Comparison of ENCODE assay signal across 8 cellular contexts in the genomic region with DNA sequence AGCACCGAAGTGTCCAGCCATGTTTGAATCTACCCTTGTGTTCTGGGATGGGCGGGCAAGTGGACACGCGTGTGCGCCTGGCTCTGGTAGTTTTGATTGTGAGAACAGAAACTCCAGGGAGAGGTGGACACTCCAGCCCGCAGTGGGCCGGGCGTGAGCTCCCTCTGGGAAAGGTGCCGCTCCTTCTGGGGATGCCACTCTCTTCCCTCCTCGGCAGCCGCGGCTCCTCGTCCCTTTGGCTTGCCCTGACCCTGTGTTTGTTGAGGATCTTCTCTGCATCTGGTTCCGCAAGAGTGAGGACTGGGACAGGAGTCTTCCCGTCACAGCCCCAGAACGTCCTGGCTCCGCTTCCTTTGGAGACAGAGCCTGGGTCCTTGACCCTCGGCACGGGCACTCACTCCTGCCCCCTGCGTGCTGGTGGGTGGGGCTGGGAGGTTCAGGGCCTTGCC. TPM values are rescaled to one million over a fixed set of nuclear protein-coding genes. Genes with fewer than 3 reads are reported as not detected.
A peak's percentile ranks its signal among the peaks of the same experiment; 100 is the strongest.
DNase-seq lines count a peak whose midpoint lies in the region; ATAC-seq and TF ChIP-seq lines count a peak whose summit lies in the region.

No MANE protein-coding gene starts in this region.

- H3K27me3 Mint-ChIP-seq in T-helper 17 cell, result no peaks in the 10 kb centered on the region

- H3K27me3 ChIP-seq in GM23248 (replicated peaks; ENCODE audit: insufficient read depth), result no peaks in the 10 kb centered on the region
- no peaks in the 10 kb centered on the region for H3K27me3 ChIP-seq in sigmoid colon

- peaks cover 80% of the 10 kb centered on the region for H3K79me2 ChIP-seq in GM23248 (ENCODE audit: insufficient read depth)

- no peak for TF ChIP-seq CTCF in foreskin fibroblast (IDR thresholded peaks at IDR 0.05; ENCODE audit: low read depth, low read length)
- no peak for TF ChIP-seq CTCF in sigmoid colon (IDR thresholded peaks at IDR 0.05)

- H3K36me3 ChIP-seq in GM23248 (ENCODE audit: low read depth), result no peaks in the 10 kb centered on the region
- no peaks in the 10 kb centered on the region for H3K36me3 ChIP-seq in sigmoid colon

- H2AFZ ChIP-seq in GM23248, result no peak overlapping the region

- TF ChIP-seq EP300 in sigmoid colon (IDR thresholded peaks at IDR 0.05), result no peak

- H3F3A ChIP-seq in GM23248 (ENCODE audit: insufficient read depth), result no peaks in the 10 kb centered on the region

- 0 out of 2 replicates have a peak, but pooled peaks cover under 1% of the 10 kb centered on the region for H4K20me1 ChIP-seq in GM23248 (ENCODE audit: insufficient read depth)

- H3K4me3 ChIP-seq in GM23248 (peak overlapping the region; percentile 92), foreskin fibroblast (ENCODE audit: low read depth in 1 of 2, low read length in 2 of 2) (peak overlapping the region; percentile 85 to 92), sigmoid colon (peak overlapping the region in 3 of 4 donors; percentile 84 to 95 (median 95))

- peak overlapping the region; percentile 96 for H3K9ac ChIP-seq in GM23248

- H3K9me3 ChIP-seq in GM23248 (ENCODE audit: low read depth), result no peaks in the 10 kb centered on the region
- no peaks in the 10 kb centered on the region for H3K9me3 ChIP-seq in T-helper 17 cell (ENCODE audit: control insufficient read depth, low read length, poor library complexity, severe bottlenecking)
- H3K9me3 ChIP-seq in sigmoid colon, result no peaks in the 10 kb centered on the region

- in situ Hi-C loops in GM23248 (cut with MboI), result no loop called here

- H3K4me1 ChIP-seq in GM23248 (ENCODE audit: insufficient read depth) (peaks cover 5% of the 10 kb centered on the region), sigmoid colon (peaks cover 0 to 47% (median 37%) of the 10 kb centered on the region in 4 donors)

- H3K4me2 ChIP-seq in GM23248 (ENCODE audit: unreplicated experiment), result peak overlapping the region; percentile 91

- ATAC-seq in T-helper 17 cell, result no peak

- H3K9me2 ChIP-seq in GM23248 (ENCODE audit: insufficient read depth), result no peaks in the 10 kb centered on the region

- peak overlapping the region; percentile 81 for H3K27ac Mint-ChIP-seq in T-helper 17 cell

- H3K27ac ChIP-seq in GM23248, result peak overlapping the region; percentile 88
- peak overlapping the region in 2 of 4 donors; percentile 0 to 89 for H3K27ac ChIP-seq in sigmoid colon
- H3K27ac ChIP-seq in substantia nigra (ENCODE audit: low read depth, low read length, poor library complexity, severe bottlenecking), result no peak overlapping the region

- DNase-seq in GM23248 (no peak), T-helper 17 cell (no peak), foreskin fibroblast (no peak), sigmoid colon (no peak), T1000 (lab: John Stamatoyannopoulos, UW) (no peak), NCI-H2081 (lab: John Stamatoyannopoulos, UW) (no peak), substantia nigra (lab: John Stamatoyannopoulos, UW) (no peak), SKM-1 treated with dmso at 0.1 percent for 144 hours (lab: John Stamatoyannopoulos, UW; ENCODE audit: unreplicated experiment) (no peak)

- 68 to 70% methylated on average over 20 of the region's 20 CpGs for WGBS in GM23248 (ENCODE audit: low coverage in 1 of 2, low lambda C conversion rate in 2 of 2, missing lambda C conversion rate in 2 of 2), 2 experiments
- 19 to 68% methylated on average over 20 of the region's 20 CpGs for WGBS in sigmoid colon, 2 donors

- H3K4me1 Mint-ChIP-seq in T-helper 17 cell, result peaks cover 46% of the 10 kb centered on the region

- no peaks in the 10 kb centered on the region for H3K36me3 Mint-ChIP-seq in T-helper 17 cell (ENCODE audit: low read depth)

- TF ChIP-seq POLR2A in sigmoid colon (IDR thresholded peaks at IDR 0.05), result no peak

- intact Hi-C loops in sigmoid colon (cut with DNase I), result loop anchor here (10.0 kb wide), 1 partner anchor 434 kb away; no protein-coding TSS in a partner anchor

- H3K4me3 Mint-ChIP-seq in T-helper 17 cell, result peak overlapping the region; percentile 91

RNA-seq across cellular contexts. Expression of a gene that starts 1.3 kb away (rescaled TPM):
- total RNA-seq in GM23248 (2014; rRNA removed; shearing (Covaris generic)), result 21.1 and 26.0 TPM in 2 replicates
- polyA plus RNA-seq in GM23248 (2016; fragmentation: Nextera tagmentation; extraction: Ambion mirVana) (6.7 and 7.6 TPM in 2 replicates), sigmoid colon (10 to 100 TPM; 15.6 to 25.9 (median 22.3) TPM)
- total RNA-seq in T-helper 17 cell (10 to 100 TPM; 61.0 to 65.1 TPM), sigmoid colon (10 to 100 TPM; 11.1 to 14.7 (median 12.6) TPM)
